In genomic region chr1:115138973-115139372, GRCh38 we compare ENCODE assay signal across 1 cellular context.
TF ChIP-seq lines count a peak whose summit lies in the region.

No MANE protein-coding gene starts in this region.

TF ChIP-seq in HCT116, 20 proteins besides CTCF, POLR2A, EP300 and RAD21 (continued from another document):
- TF ChIP-seq, protein P1, sequence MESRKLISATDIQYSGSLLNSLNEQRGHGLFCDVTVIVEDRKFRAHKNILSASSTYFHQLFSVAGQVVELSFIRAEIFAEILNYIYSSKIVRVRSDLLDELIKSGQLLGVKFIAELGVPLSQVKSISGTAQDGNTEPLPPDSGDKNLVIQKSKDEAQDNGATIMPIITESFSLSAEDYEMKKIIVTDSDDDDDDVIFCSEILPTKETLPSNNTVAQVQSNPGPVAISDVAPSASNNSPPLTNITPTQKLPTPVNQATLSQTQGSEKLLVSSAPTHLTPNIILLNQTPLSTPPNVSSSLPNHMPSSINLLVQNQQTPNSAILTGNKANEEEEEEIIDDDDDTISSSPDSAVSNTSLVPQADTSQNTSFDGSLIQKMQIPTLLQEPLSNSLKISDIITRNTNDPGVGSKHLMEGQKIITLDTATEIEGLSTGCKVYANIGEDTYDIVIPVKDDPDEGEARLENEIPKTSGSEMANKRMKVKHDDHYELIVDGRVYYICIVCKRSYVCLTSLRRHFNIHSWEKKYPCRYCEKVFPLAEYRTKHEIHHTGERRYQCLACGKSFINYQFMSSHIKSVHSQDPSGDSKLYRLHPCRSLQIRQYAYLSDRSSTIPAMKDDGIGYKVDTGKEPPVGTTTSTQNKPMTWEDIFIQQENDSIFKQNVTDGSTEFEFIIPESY (IDR thresholded peaks at IDR 0.05; ENCODE audit: extremely low read depth, insufficient replicate concordance, low read length), result no peak
